14 cellular contexts compared by ENCODE assay signal in genomic region chr4:90990298-90990697, GRCh38.
"Had no signal": no experiment of that assay in that cellular context is flagged by ENCODE, and none has a peak within 500 bp of the region (broad histone marks: within the 10 kb centered on the region; RNA-seq: fewer than 3 reads in every experiment).

No MANE protein-coding gene starts in this region.

- DNase-seq: effector memory CD8-positive, alpha-beta T cell; esophagus squamous epithelium; foreskin fibroblast; kidney glomerular epithelial cell; mammary epithelial cell; midbrain; nucleus accumbens; ovary; sigmoid colon; stimulated activated CD4-positive, alpha-beta T cell treated with anti-CD3 and anti-CD28 coated beads, Interleukin-2, amount 100 ng/mL, for 48 hours; stimulated activated naive CD4-positive, alpha-beta T cell treated with Interleukin-2 at 50 U/mL for 16 hours; thyroid gland; uterus had no signal

- ATAC-seq: effector memory CD8-positive, alpha-beta T cell; natural killer cell treated with Interleukin-12 subunit alpha and Interleukin-12 subunit beta and Interleukin-15 and Interleukin-18, amount 100 ng/mL, for 72 hours had no signal
